In the genomic region with DNA sequence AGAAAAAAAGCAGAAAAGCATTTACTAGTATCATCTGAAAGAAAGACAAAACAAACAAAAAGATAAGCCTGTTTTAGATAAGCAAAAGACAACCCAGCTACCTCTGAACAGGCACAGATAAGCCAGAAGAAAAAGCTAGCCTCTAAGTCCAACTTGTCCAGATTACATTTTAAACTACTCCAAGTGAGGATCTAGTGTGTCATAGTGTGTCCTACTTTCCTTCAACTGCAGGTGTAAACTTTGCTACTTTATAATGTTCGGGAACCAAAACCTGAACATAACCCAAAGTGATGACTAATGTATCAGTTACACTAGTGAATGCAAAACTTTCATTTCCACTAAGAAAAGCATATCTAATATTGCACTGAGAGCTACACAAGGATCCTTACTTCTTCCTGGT, we compare ENCODE assay signal across 1 cellular context.
A peak's percentile ranks its signal among the peaks of the same experiment; 100 is the strongest.
TF ChIP-seq lines count a peak whose summit lies in the region.

No MANE protein-coding gene starts in this region.

TF ChIP-seq in GM12878, 131 proteins besides CTCF, POLR2A, EP300 and RAD21:
- TF ChIP-seq RFX5 (IDR thresholded peaks at IDR 0.05; ENCODE audit: low read depth, low read length) (no peak), SP1 (IDR thresholded peaks at IDR 0.05; ENCODE audit: low read depth, low read length) (no peak), CREM (IDR thresholded peaks at IDR 0.05; ENCODE audit: low read depth) (peak; percentile 19; the same call in 1 of the 2 replicates), IRF4 (IDR thresholded peaks at IDR 0.05; ENCODE audit: low read depth, low read length) (no peak), IKZF1 (conservative IDR thresholded peaks at IDR 0.05) (no peak), RUNX3 (IDR thresholded peaks at IDR 0.05; ENCODE audit: low read length) (peak; percentile 22; the same call in 1 of the 2 replicates), CBX5 (IDR thresholded peaks at IDR 0.05; ENCODE audit: low read depth) (no peak), TCF3 (IDR thresholded peaks at IDR 0.05; ENCODE audit: borderline replicate concordance, insufficient read depth, low read depth, low read length) (no peak), NRF1 (conservative IDR thresholded peaks at IDR 0.05; ENCODE audit: low read depth, low read length) (no peak), JUNB (IDR thresholded peaks at IDR 0.05) (peak; percentile 19; the same call in 1 of the 2 replicates), BHLHE40 (IDR thresholded peaks at IDR 0.05; ENCODE audit: borderline replicate concordance in 1 of 2, low read depth in 2 of 2, low read length in 1 of 2) (no peak), IKZF2 (IDR thresholded peaks at IDR 0.05) (0 out of 4 replicates have a peak, but pooled peaks of 1 of the 2 experiments have one; percentile 9), STAT3 (IDR thresholded peaks at IDR 0.05; ENCODE audit: low read depth, low read length) (no peak), SMARCA5 (IDR thresholded peaks at IDR 0.05) (no peak), SREBF2 (IDR thresholded peaks at IDR 0.05; ENCODE audit: low read length) (no peak), BACH1 (IDR thresholded peaks at IDR 0.05; ENCODE audit: borderline replicate concordance) (no peak), ETV6 (conservative IDR thresholded peaks at IDR 0.05 in 1 of 2, IDR thresholded peaks at IDR 0.05 in 1 of 2; ENCODE audit: borderline replicate concordance in 1 of 2, low read depth in 1 of 2) (0 out of 4 replicates have a peak, but pooled peaks of 1 of the 2 experiments have one; percentile 22), SIN3A (IDR thresholded peaks at IDR 0.05; ENCODE audit: low read depth, low read length) (no peak)
- TF ChIP-seq, protein P1, sequence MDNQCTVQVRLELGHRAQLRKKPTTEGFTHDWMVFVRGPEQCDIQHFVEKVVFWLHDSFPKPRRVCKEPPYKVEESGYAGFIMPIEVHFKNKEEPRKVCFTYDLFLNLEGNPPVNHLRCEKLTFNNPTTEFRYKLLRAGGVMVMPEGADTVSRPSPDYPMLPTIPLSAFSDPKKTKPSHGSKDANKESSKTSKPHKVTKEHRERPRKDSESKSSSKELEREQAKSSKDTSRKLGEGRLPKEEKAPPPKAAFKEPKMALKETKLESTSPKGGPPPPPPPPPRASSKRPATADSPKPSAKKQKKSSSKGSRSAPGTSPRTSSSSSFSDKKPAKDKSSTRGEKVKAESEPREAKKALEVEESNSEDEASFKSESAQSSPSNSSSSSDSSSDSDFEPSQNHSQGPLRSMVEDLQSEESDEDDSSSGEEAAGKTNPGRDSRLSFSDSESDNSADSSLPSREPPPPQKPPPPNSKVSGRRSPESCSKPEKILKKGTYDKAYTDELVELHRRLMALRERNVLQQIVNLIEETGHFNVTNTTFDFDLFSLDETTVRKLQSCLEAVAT (IDR thresholded peaks at IDR 0.05) = no peak
- TF ChIP-seq, protein P2, sequence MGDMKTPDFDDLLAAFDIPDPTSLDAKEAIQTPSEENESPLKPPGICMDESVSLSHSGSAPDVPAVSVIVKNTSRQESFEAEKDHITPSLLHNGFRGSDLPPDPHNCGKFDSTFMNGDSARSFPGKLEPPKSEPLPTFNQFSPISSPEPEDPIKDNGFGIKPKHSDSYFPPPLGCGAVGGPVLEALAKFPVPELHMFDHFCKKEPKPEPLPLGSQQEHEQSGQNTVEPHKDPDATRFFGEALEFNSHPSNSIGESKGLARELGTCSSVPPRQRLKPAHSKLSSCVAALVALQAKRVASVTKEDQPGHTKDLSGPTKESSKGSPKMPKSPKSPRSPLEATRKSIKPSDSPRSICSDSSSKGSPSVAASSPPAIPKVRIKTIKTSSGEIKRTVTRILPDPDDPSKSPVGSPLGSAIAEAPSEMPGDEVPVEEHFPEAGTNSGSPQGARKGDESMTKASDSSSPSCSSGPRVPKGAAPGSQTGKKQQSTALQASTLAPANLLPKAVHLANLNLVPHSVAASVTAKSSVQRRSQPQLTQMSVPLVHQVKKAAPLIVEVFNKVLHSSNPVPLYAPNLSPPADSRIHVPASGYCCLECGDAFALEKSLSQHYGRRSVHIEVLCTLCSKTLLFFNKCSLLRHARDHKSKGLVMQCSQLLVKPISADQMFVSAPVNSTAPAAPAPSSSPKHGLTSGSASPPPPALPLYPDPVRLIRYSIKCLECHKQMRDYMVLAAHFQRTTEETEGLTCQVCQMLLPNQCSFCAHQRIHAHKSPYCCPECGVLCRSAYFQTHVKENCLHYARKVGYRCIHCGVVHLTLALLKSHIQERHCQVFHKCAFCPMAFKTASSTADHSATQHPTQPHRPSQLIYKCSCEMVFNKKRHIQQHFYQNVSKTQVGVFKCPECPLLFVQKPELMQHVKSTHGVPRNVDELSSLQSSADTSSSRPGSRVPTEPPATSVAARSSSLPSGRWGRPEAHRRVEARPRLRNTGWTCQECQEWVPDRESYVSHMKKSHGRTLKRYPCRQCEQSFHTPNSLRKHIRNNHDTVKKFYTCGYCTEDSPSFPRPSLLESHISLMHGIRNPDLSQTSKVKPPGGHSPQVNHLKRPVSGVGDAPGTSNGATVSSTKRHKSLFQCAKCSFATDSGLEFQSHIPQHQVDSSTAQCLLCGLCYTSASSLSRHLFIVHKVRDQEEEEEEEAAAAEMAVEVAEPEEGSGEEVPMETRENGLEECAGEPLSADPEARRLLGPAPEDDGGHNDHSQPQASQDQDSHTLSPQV (IDR thresholded peaks at IDR 0.05) = no peak
- TF ChIP-seq, protein P3, sequence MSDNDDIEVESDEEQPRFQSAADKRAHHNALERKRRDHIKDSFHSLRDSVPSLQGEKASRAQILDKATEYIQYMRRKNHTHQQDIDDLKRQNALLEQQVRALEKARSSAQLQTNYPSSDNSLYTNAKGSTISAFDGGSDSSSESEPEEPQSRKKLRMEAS (IDR thresholded peaks at IDR 0.05; ENCODE audit: low read depth, low read length) = no peak
- TF ChIP-seq, protein P4, sequence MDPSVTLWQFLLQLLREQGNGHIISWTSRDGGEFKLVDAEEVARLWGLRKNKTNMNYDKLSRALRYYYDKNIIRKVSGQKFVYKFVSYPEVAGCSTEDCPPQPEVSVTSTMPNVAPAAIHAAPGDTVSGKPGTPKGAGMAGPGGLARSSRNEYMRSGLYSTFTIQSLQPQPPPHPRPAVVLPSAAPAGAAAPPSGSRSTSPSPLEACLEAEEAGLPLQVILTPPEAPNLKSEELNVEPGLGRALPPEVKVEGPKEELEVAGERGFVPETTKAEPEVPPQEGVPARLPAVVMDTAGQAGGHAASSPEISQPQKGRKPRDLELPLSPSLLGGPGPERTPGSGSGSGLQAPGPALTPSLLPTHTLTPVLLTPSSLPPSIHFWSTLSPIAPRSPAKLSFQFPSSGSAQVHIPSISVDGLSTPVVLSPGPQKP (IDR thresholded peaks at IDR 0.05; ENCODE audit: low read depth, low read length) = no peak
